Comparison of ENCODE assay signal across 8 cellular contexts in genomic region chr1:226738421-226738994, GRCh38. TPM values are rescaled to one million over a fixed set of nuclear protein-coding genes. Genes with fewer than 3 reads are reported as not detected.
DNase-seq lines count a peak whose midpoint lies in the region; ATAC-seq and TF ChIP-seq lines count a peak whose summit lies in the region.

No MANE protein-coding gene starts in this region.

- ATAC-seq in HG03354 (IDR thresholded peaks at IDR 0.05; ENCODE audit: poor library complexity, severe bottlenecking, unreplicated experiment) (peak; percentile 29), left lobe of liver (peak; percentile 36)

- peak overlapping the region; percentile 89 for H3K4me3 Mint-ChIP-seq in chondrocyte (ENCODE audit: unreplicated experiment)

- H3K9me3 Mint-ChIP-seq in chondrocyte (ENCODE audit: low read depth) = peaks cover 3% of the 10 kb centered on the region

- no peaks in the 10 kb centered on the region for H3K27me3 Mint-ChIP-seq in chondrocyte (ENCODE audit: low read depth)

- no peaks in the 10 kb centered on the region for H3K36me3 Mint-ChIP-seq in chondrocyte (ENCODE audit: low read depth)

- DNase-seq in stimulated activated CD4-positive, alpha-beta T cell treated with anti-CD3 and anti-CD28 coated beads, Interleukin-15, amount 100 ng/mL, for 24 hours = peak; percentile 57
- DNase-seq in stimulated activated CD4-positive, alpha-beta T cell treated with anti-CD3 and anti-CD28 coated beads, Interleukin-4, amount 100 ng/mL, for 24 hours = no peak
- DNase-seq in T-helper 2 cell = peak in 3 of 5 experiments; percentile 22 to 61 (median 35)
- DNase-seq in chondrocyte (ENCODE audit: low spot score) = no peak
- DNase-seq in left lobe of liver (ENCODE audit: low spot score) = no peak
- DNase-seq in stimulated activated naive CD4-positive, alpha-beta T cell treated with Interleukin-2 at 50 U/mL for 16 hours (lab: John Stamatoyannopoulos, UW) = peak; percentile 46
- no peak for DNase-seq in GDM1 (lab: John Stamatoyannopoulos, UW)

- H3K4me1 Mint-ChIP-seq in chondrocyte (ENCODE audit: low read depth) = peaks cover 12% of the 10 kb centered on the region

- H3K27ac Mint-ChIP-seq in chondrocyte (ENCODE audit: unreplicated experiment) = peak overlapping the region; percentile 93

- no peak for TF ChIP-seq CTCF in chondrocyte (IDR thresholded peaks at IDR 0.05)

RNA-seq across cellular contexts. Expression of gene ITPKB, which starts 0.6 kb away (rescaled TPM):
- total RNA-seq in chondrocyte = 13.3 to 13.7 TPM (median 13.4 TPM) in 3 replicates
- total RNA-seq in left lobe of liver = 3.1 TPM

Comparison
In these comparisons a context has a peak if more than half of its experiments do, and no peak if none do; other contexts are left out.
1. DNase-seq: peak in stimulated activated CD4-positive, alpha-beta T cell treated with anti-CD3 and anti-CD28 coated beads, Interleukin-15, amount 100 ng/mL, for 24 hours (single experiment), T-helper 2 cell (3 of 5) and stimulated activated naive CD4-positive, alpha-beta T cell treated with Interleukin-2 at 50 U/mL for 16 hours (single experiment); none in stimulated activated CD4-positive, alpha-beta T cell treated with anti-CD3 and anti-CD28 coated beads, Interleukin-4, amount 100 ng/mL, for 24 hours (single experiment), chondrocyte (single experiment), left lobe of liver (single experiment) and GDM1 (single experiment).